8 cellular contexts compared by ENCODE assay signal in genomic region chr6:117674503-117674902, GRCh38. TPM values are rescaled to one million over a fixed set of nuclear protein-coding genes. Genes with fewer than 3 reads are reported as not detected.
A peak's percentile ranks its signal among the peaks of the same experiment; 100 is the strongest.
DNase-seq lines count a peak whose midpoint lies in the region; ATAC-seq and TF ChIP-seq lines count a peak whose summit lies in the region.

No MANE protein-coding gene starts in this region.

- TF ChIP-seq CTCF in AG10803 (conservative IDR thresholded peaks at IDR 0.05; ENCODE audit: low read length) (no peak), MCF 10A (IDR thresholded peaks at IDR 0.05; ENCODE audit: unreplicated experiment) (no peak)

- peak overlapping the region; percentile 90 for H3K9ac ChIP-seq in HUES64 (ENCODE audit: low read depth, low read length)

- H3K27ac ChIP-seq in HUES64 (ENCODE audit: low read depth, low read length) = no peak overlapping the region
- H3K27ac ChIP-seq in muscle layer of duodenum (ENCODE audit: low read length) = peak overlapping the region; percentile 60

- H3K4me3 ChIP-seq in AG10803 (ENCODE audit: low read length) (peak overlapping the region; percentile 71), HUES64 (ENCODE audit: low read length) (peak overlapping the region; percentile 85), muscle layer of duodenum (ENCODE audit: low read depth in 1 of 2, low read length in 2 of 2) (peak overlapping the region; percentile 60 to 89)

- CTCF ChIA-PET in MCF 10A (lab: Yijun Ruan, JAX) = interaction anchor here (0.6 to 1.0 kb wide), 3 partner anchors 37 to 402 kb away, joined by 3 read pairs; no protein-coding TSS in a partner anchor

- peak overlapping the region; percentile 93 for H3K4me3 Mint-ChIP-seq in MCF 10A (ENCODE audit: unreplicated experiment)

- WGBS in HUES64 = 81% methylated on average over 9 of the region's 10 CpGs

- peaks cover 41% of the 10 kb centered on the region for H3K4me1 Mint-ChIP-seq in MCF 10A (ENCODE audit: insufficient read depth, unreplicated experiment)

- H3K4me1 ChIP-seq in HUES64 (ENCODE audit: insufficient read depth, low read length) (0 out of 2 replicates have a peak, but pooled peaks cover 11% of the 10 kb centered on the region), muscle layer of duodenum (ENCODE audit: control insufficient read depth in 1 of 2, insufficient read depth in 2 of 2, low read length in 2 of 2) (peaks cover 12 to 27% of the 10 kb centered on the region in 2 donors)

- H3K9me3 Mint-ChIP-seq in MCF 10A (ENCODE audit: unreplicated experiment) = no peaks in the 10 kb centered on the region

- ATAC-seq in GM21447 (IDR thresholded peaks at IDR 0.05; ENCODE audit: unreplicated experiment) = no peak

- H3K9me3 ChIP-seq in HUES64 (ENCODE audit: insufficient read depth, low read depth, low read length) (peaks cover 7% of the 10 kb centered on the region; the same call in 1 of the 2 replicates), muscle layer of duodenum (ENCODE audit: control insufficient read depth in 1 of 2, low read length in 2 of 2) (no peaks in the 10 kb centered on the region)

- POLR2A ChIA-PET in MCF 10A (lab: Yijun Ruan, JAX) = interaction anchor here (0.7 to 1.2 kb wide), 2 partner anchors 9 to 73 kb away, joined by 4 to 5 read pairs; partner anchors contain the start of gene GOPC

- intact Hi-C loops in MCF 10A (cut with micrococcal nuclease) = loop anchor here (10.0 kb wide), 1 partner anchor 230 kb away; no protein-coding TSS in a partner anchor

- BruUV-seq in MCF 10A (replicated peaks; lab: Mats Ljungman, UMichigan) = no TSS peak

- DNase-seq in AG10803 (ENCODE audit: low read depth) (no peak), MCF 10A (ENCODE audit: unreplicated experiment) (no peak), NCI-H128 (lab: John Stamatoyannopoulos, UW; ENCODE audit: unreplicated experiment) (no peak), mucosa of gallbladder (ENCODE audit: low spot score) (no peak), SKM-1 (lab: John Stamatoyannopoulos, UW; ENCODE audit: unreplicated experiment) (no peak)

- peaks cover 11% of the 10 kb centered on the region; the same call in 1 of the 2 replicates for H3K36me3 ChIP-seq in HUES64 (ENCODE audit: insufficient read depth, low read length)
- H3K36me3 ChIP-seq in muscle layer of duodenum (ENCODE audit: control insufficient read depth in 1 of 2, insufficient read depth in 2 of 2, low read length in 2 of 2) = no peaks in the 10 kb centered on the region

- peak overlapping the region; percentile 82 for H3K27ac Mint-ChIP-seq in MCF 10A (ENCODE audit: low read depth, unreplicated experiment)

- H3K27me3 ChIP-seq in HUES64 (ENCODE audit: insufficient read depth, low read length) = no peaks in the 10 kb centered on the region
- H3K27me3 ChIP-seq in muscle layer of duodenum (ENCODE audit: low read depth, low read length) = no peaks in the 10 kb centered on the region

- H3K27me3 Mint-ChIP-seq in MCF 10A (ENCODE audit: insufficient read depth, unreplicated experiment) = no peaks in the 10 kb centered on the region

- H3K36me3 Mint-ChIP-seq in MCF 10A (ENCODE audit: insufficient read depth, unreplicated experiment) = peaks cover 10% of the 10 kb centered on the region

RNA-seq across cellular contexts. Expression of gene NUS1, which starts 0.8 kb away (rescaled TPM):
- polyA plus RNA-seq in HUES64 (2013, experiment 1 of 2) = 47.7 TPM
- 48.1 TPM for polyA plus RNA-seq in HUES64 (2013, experiment 2 of 2)
- 54.7 and 59.4 TPM in 2 replicates for total RNA-seq in MCF 10A (2022)
- total RNA-seq in mucosa of gallbladder = 26.5 TPM
